8 cellular contexts compared by ENCODE assay signal in genomic region chr4:75514131-75514948, GRCh38. TPM values are rescaled to one million over a fixed set of nuclear protein-coding genes. Genes with fewer than 3 reads are reported as not detected.
DNase-seq lines count a peak whose midpoint lies in the region; ATAC-seq and TF ChIP-seq lines count a peak whose summit lies in the region.

RCHY1 (minus strand) TSS chr4:75514403; CDS start chr4:75514286, 117 bp downstream.
THAP6 (plus strand) TSS chr4:75514473; CDS start chr4:75515453, 980 bp downstream.

- CTCF ChIA-PET in Caco-2 (lab: Charles Lee), result interaction anchor here (1.0 kb wide), 1 partner anchor 17 kb away, joined by 3 read pairs; no protein-coding TSS in a partner anchor
- CTCF ChIA-PET in activated CD8-positive, alpha-beta memory T cell treated with anti-CD3 and anti-CD28 coated beads, Interleukin-2, amount 10 ng/mL, durations not matched to agents 7 days and 5 days (lab: Charles Lee), result interaction anchor here (0.7 to 1.6 kb wide), 8 partner anchors 12 to 212 kb away, joined by 3 to 5 read pairs (median 4); partner anchors contain the start of genes ODAPH and USO1

- H3K27me3 ChIP-seq in Caco-2 (replicated peaks; ENCODE audit: control insufficient read depth, insufficient read depth, low read length) (no peaks in the 10 kb centered on the region), NT2/D1 (ENCODE audit: insufficient read depth, insufficient read length) (no peaks in the 10 kb centered on the region), endodermal cell (ENCODE audit: control insufficient read depth, insufficient read depth, low read length, poor library complexity, severe bottlenecking) (no peaks in the 10 kb centered on the region)

- peak within 1 kb of the TSS; percentile 89 for H3K27ac Mint-ChIP-seq in Caco-2 (ENCODE audit: unreplicated experiment)
- no peak within 1 kb of the TSS for H3K27ac Mint-ChIP-seq in activated CD8-positive, alpha-beta memory T cell treated with anti-CD3 and anti-CD28 coated beads, Interleukin-2, amount 10 ng/mL, durations not matched to agents 7 days and 5 days
- H3K27ac Mint-ChIP-seq in endodermal cell, result peak within 1 kb of the TSS; percentile 94

- 0% methylated on average over 18 to 61 of the region's 61 CpGs for WGBS in endodermal cell (ENCODE audit: insufficient coverage in 1 of 2, insufficient read length in 1 of 2), 2 experiments
- WGBS in mesodermal cell (ENCODE audit: insufficient coverage in 2 of 2), 2 experiments, result 0% methylated on average over 35 to 54 of the region's 61 CpGs

- TSS peak; percentile 40 for BruUV-seq in Caco-2 (replicated peaks; lab: Mats Ljungman, UMichigan)

- intact Hi-C loops in Caco-2 (cut with micrococcal nuclease; ENCODE audit: unreplicated experiment), result loop anchor here (1.0 kb wide), 1 partner anchor 48 kb away; no protein-coding TSS in a partner anchor

- TF ChIP-seq CTCF in Caco-2 (IDR thresholded peaks at IDR 0.05; ENCODE audit: insufficient read depth in 1 of 2, low read depth in 1 of 2, low read length in 1 of 2, severe bottlenecking in 1 of 2, unreplicated experiment in 1 of 2) (no peak), endodermal cell (conservative IDR thresholded peaks at IDR 0.05) (no peak)

- H3K27me3 Mint-ChIP-seq in Caco-2 (ENCODE audit: insufficient read depth, unreplicated experiment) (no peaks in the 10 kb centered on the region), endodermal cell (ENCODE audit: insufficient read depth) (no peaks in the 10 kb centered on the region)
- H3K27me3 Mint-ChIP-seq in activated CD8-positive, alpha-beta memory T cell treated with anti-CD3 and anti-CD28 coated beads, Interleukin-2, amount 10 ng/mL, durations not matched to agents 7 days and 5 days, result no peaks in the 10 kb centered on the region

- H3K27ac ChIP-seq in endodermal cell (ENCODE audit: low read depth, low read length) (peak within 1 kb of the TSS; percentile 79), mesodermal cell (ENCODE audit: low read depth, low read length, severe bottlenecking) (peak within 1 kb of the TSS; percentile 93)

- ATAC-seq in GM21381 (IDR thresholded peaks at IDR 0.05; ENCODE audit: unreplicated experiment), result peak; percentile 91
- ATAC-seq in activated CD8-positive, alpha-beta memory T cell treated with anti-CD3 and anti-CD28 coated beads, Interleukin-2, amount 10 ng/mL, durations not matched to agents 7 days and 5 days, result peak; percentile 92

- H3K9ac ChIP-seq in NT2/D1 (ENCODE audit: insufficient read length, low read depth) (peak within 1 kb of the TSS; percentile 88), endodermal cell (ENCODE audit: extremely low read depth, low read length, poor library complexity, severe bottlenecking) (peak within 1 kb of the TSS; percentile 89)

- no peak within 1 kb of the TSS for H3K4me3 Mint-ChIP-seq in Caco-2 (ENCODE audit: unreplicated experiment)
- no peak within 1 kb of the TSS for H3K4me3 Mint-ChIP-seq in activated CD8-positive, alpha-beta memory T cell treated with anti-CD3 and anti-CD28 coated beads, Interleukin-2, amount 10 ng/mL, durations not matched to agents 7 days and 5 days
- H3K4me3 Mint-ChIP-seq in endodermal cell, result no peak within 1 kb of the TSS

- H3K36me3 ChIP-seq in Caco-2 (ENCODE audit: control insufficient read depth, insufficient read depth, low read length) (peaks cover 1% of the 10 kb centered on the region; the same call in 1 of the 2 replicates), NT2/D1 (ENCODE audit: insufficient read depth, insufficient read length, low read length) (peaks cover 27% of the 10 kb centered on the region), endodermal cell (ENCODE audit: control insufficient read depth, insufficient read depth, low read length) (peaks cover 35% of the 10 kb centered on the region), mesodermal cell (ENCODE audit: control insufficient read depth, insufficient read depth, low read length) (peaks cover 18% of the 10 kb centered on the region)

- H3K4me3 ChIP-seq in Caco-2 (ENCODE audit: low read depth, low read length), result peak within 1 kb of the TSS; percentile 73
- peak within 1 kb of the TSS; percentile 91 for H3K4me3 ChIP-seq in NT2/D1 (ENCODE audit: insufficient read length, low read depth)
- H3K4me3 ChIP-seq in endodermal cell (ENCODE audit: low read length), result peak within 1 kb of the TSS; percentile 100
- peak within 1 kb of the TSS; percentile 73 for H3K4me3 ChIP-seq in mesodermal cell (ENCODE audit: extremely low read depth, insufficient read depth, low read length, poor library complexity, severe bottlenecking)

- H3K4me1 Mint-ChIP-seq in Caco-2 (ENCODE audit: low read depth, unreplicated experiment) (peaks cover 13% of the 10 kb centered on the region), endodermal cell (peaks cover 15% of the 10 kb centered on the region)
- peaks cover 42% of the 10 kb centered on the region for H3K4me1 Mint-ChIP-seq in activated CD8-positive, alpha-beta memory T cell treated with anti-CD3 and anti-CD28 coated beads, Interleukin-2, amount 10 ng/mL, durations not matched to agents 7 days and 5 days

- H3K9me3 Mint-ChIP-seq in Caco-2 (ENCODE audit: unreplicated experiment) (no peaks in the 10 kb centered on the region), endodermal cell (peaks cover 10% of the 10 kb centered on the region)
- no peaks in the 10 kb centered on the region for H3K9me3 Mint-ChIP-seq in activated CD8-positive, alpha-beta memory T cell treated with anti-CD3 and anti-CD28 coated beads, Interleukin-2, amount 10 ng/mL, durations not matched to agents 7 days and 5 days (ENCODE audit: low read depth)

- H3K9me3 ChIP-seq in Caco-2, result no peaks in the 10 kb centered on the region
- no peaks in the 10 kb centered on the region for H3K9me3 ChIP-seq in NT2/D1 (ENCODE audit: insufficient read depth, low read length)
- H3K9me3 ChIP-seq in endodermal cell (ENCODE audit: control insufficient read depth, low read length), result peaks cover 6% of the 10 kb centered on the region
- H3K9me3 ChIP-seq in mesodermal cell (ENCODE audit: control insufficient read depth, low read length), result no peaks in the 10 kb centered on the region

- H3K4me1 ChIP-seq in Caco-2 (peaks cover 12% of the 10 kb centered on the region; the same call in 1 of the 2 replicates), NT2/D1 (ENCODE audit: insufficient read depth, insufficient read length) (no peaks in the 10 kb centered on the region), endodermal cell (ENCODE audit: control insufficient read depth, insufficient read depth, low read length) (no peaks in the 10 kb centered on the region), mesodermal cell (ENCODE audit: control insufficient read depth, insufficient read depth, low read length, poor library complexity, severe bottlenecking) (peaks cover 18% of the 10 kb centered on the region)

- POLR2A ChIA-PET in Caco-2 (lab: Charles Lee), result interaction anchor here (0.6 to 1.7 kb wide), 7 partner anchors 9 to 210 kb away, joined by 3 to 6 read pairs (median 3); partner anchors contain the start of genes G3BP2 and USO1

- DNase-seq in Caco-2 (peak; percentile 96 to 98), HUDEP-2 (lab: John Stamatoyannopoulos, UW; ENCODE audit: unreplicated experiment in 76 of 76) (peak in 75 of 76 experiments; percentile 13 to 93 (median 86)), NT2/D1 (ENCODE audit: low read depth, low spot score) (peak; percentile 86), endodermal cell (peak; percentile 98)
- peak; percentile 97 for DNase-seq in activated CD8-positive, alpha-beta memory T cell treated with anti-CD3 and anti-CD28 coated beads, Interleukin-2, amount 10 ng/mL, durations not matched to agents 7 days and 5 days
- peak; percentile 90 to 92 for DNase-seq in stimulated activated CD8-positive, alpha-beta memory T cell treated with anti-CD3 and anti-CD28 coated beads, Interleukin-15, amount 100 ng/mL, for 48 hours (ENCODE audit: low read depth in 2 of 2)

- H3K36me3 Mint-ChIP-seq in Caco-2 (ENCODE audit: insufficient read depth, unreplicated experiment) (peaks cover 20% of the 10 kb centered on the region), endodermal cell (ENCODE audit: low read depth) (peaks cover 39% of the 10 kb centered on the region)
- H3K36me3 Mint-ChIP-seq in activated CD8-positive, alpha-beta memory T cell treated with anti-CD3 and anti-CD28 coated beads, Interleukin-2, amount 10 ng/mL, durations not matched to agents 7 days and 5 days, result peaks cover 37% of the 10 kb centered on the region

RNA-seq across cellular contexts. Expression of gene RCHY1, which starts in this region (rescaled TPM):
- total RNA-seq in Caco-2 (2022) (38.0 and 38.2 TPM in 2 replicates), endodermal cell (10 to 100 TPM; 35.5 to 35.7 TPM)
- total RNA-seq in activated CD8-positive, alpha-beta memory T cell treated with anti-CD3 and anti-CD28 coated beads, Interleukin-2, amount 10 ng/mL, durations not matched to agents 7 days and 5 days, result 10 to 100 TPM; 28.5 to 34.1 TPM
- polyA plus RNA-seq in endodermal cell (2013, experiment 1 of 2), result 37.5 TPM
- 28.7 TPM for polyA plus RNA-seq in endodermal cell (2013, experiment 2 of 2)
- 23.7 TPM for polyA plus RNA-seq in mesodermal cell (2013, experiment 1 of 2)
- 25.6 TPM for polyA plus RNA-seq in mesodermal cell (2013, experiment 2 of 2)

RNA-seq across cellular contexts. Expression of gene THAP6, which starts in this region (rescaled TPM):
- 11.8 and 12.3 TPM in 2 replicates for total RNA-seq in Caco-2 (2022)
- total RNA-seq in activated CD8-positive, alpha-beta memory T cell treated with anti-CD3 and anti-CD28 coated beads, Interleukin-2, amount 10 ng/mL, durations not matched to agents 7 days and 5 days, result 10 to 100 TPM; 16.9 to 20.4 TPM
- 10 to 100 TPM; 13.7 to 25.0 TPM for total RNA-seq in endodermal cell
- polyA plus RNA-seq in endodermal cell (2013, experiment 1 of 2), result 17.2 TPM
- polyA plus RNA-seq in endodermal cell (2013, experiment 2 of 2), result 14.5 TPM
- polyA plus RNA-seq in mesodermal cell (2013, experiment 1 of 2), result 9.4 TPM
- polyA plus RNA-seq in mesodermal cell (2013, experiment 2 of 2), result 12.3 TPM

Comparison
In these comparisons a context has a peak if more than half of its experiments do, and no peak if none do; other contexts are left out.
1. Peak in every context shown above with its lines: DNase-seq, ATAC-seq, H3K4me3 ChIP-seq and H3K27ac ChIP-seq.